24 cellular contexts compared by ENCODE assay signal in genomic region chr7:1372063-1372462, GRCh38.
"Had no signal": no experiment of that assay in that cellular context is flagged by ENCODE, and none has a peak within 500 bp of the region (broad histone marks: within the 10 kb centered on the region; RNA-seq: fewer than 3 reads in every experiment).

No MANE protein-coding gene starts in this region.

- H3K9me3 ChIP-seq: ovary, psoas muscle, right lobe of liver, sigmoid colon, stomach, thoracic aorta, thyroid gland, upper lobe of left lung, uterus had no signal

- H3K36me3 ChIP-seq: neural progenitor cell, ovary, right lobe of liver, sigmoid colon, stomach, thoracic aorta, thyroid gland, tibial nerve, upper lobe of left lung, uterus had no signal

- H3K27ac ChIP-seq: neural progenitor cell, ovary, psoas muscle, right lobe of liver, sigmoid colon, stomach, thoracic aorta, thyroid gland, tibial nerve, upper lobe of left lung, uterus had no signal

- DNase-seq: naive thymus-derived CD4-positive, alpha-beta T cell; natural killer cell; occipital lobe; ovary; sigmoid colon; small intestine; stimulated activated CD4-positive, alpha-beta T cell treated with anti-CD3 and anti-CD28 coated beads, Interleukin-15, amount 100 ng/mL, for 24 hours; stimulated activated CD4-positive, alpha-beta T cell treated with anti-CD3 and anti-CD28 coated beads, Interleukin-2, amount 100 ng/mL, for 24 hours; stimulated activated CD4-positive, alpha-beta T cell treated with anti-CD3 and anti-CD28 coated beads, Interleukin-2, amount 100 ng/mL, for 48 hours; stimulated activated CD4-positive, alpha-beta T cell treated with anti-CD3 and anti-CD28 coated beads, Interleukin-4, amount 100 ng/mL, for 24 hours; stimulated activated naive B cell treated with anti-CD40 and anti-IgM and Interleukin-4, amounts not matched to agents 10 μg/mL and 1 μg/mL and 100 μg/mL, for 72 hours; stimulated activated naive CD4-positive, alpha-beta T cell treated with Interleukin-2 at 50 U/mL for 16 hours; stomach; thyroid gland; trophoblast cell; upper lobe of left lung; uterus had no signal

- ATAC-seq: naive thymus-derived CD4-positive, alpha-beta T cell; natural killer cell; psoas muscle; right cardiac atrium; right lobe of liver; stimulated activated effector memory CD8-positive, alpha-beta T cell treated with anti-CD3 and anti-CD28 coated beads, Interleukin-12 subunit alpha, Interleukin-12 subunit beta, amount 100 ng/mL, for 72 hours; stimulated activated naive B cell treated with anti-CD40 and anti-IgM and Interleukin-4, amounts not matched to agents 10 μg/mL and 1 μg/mL and 100 μg/mL, for 72 hours had no signal

- H3K4me1 ChIP-seq: psoas muscle, right lobe of liver, thyroid gland, uterus had no signal

- H3K4me3 ChIP-seq: neural progenitor cell, ovary, psoas muscle, right lobe of liver, sigmoid colon, stomach, thoracic aorta, thyroid gland, tibial nerve, upper lobe of left lung, uterus had no signal
